In genomic region chr15:74994685-74995084, GRCh38 we compare ENCODE assay signal across 8 cellular contexts. TPM values are rescaled to one million over a fixed set of nuclear protein-coding genes. Genes with fewer than 3 reads are reported as not detected.
DNase-seq lines count a peak whose midpoint lies in the region; ATAC-seq, FAIRE-seq and TF ChIP-seq lines count a peak whose summit lies in the region.

No MANE protein-coding gene starts in this region.

- TF ChIP-seq RAD21 in K562 (CRISPR knock-in tag; conservative IDR thresholded peaks at IDR 0.05 in 1 of 2, IDR thresholded peaks at IDR 0.05 in 1 of 2): no peak

- H3K4me1 ChIP-seq in CD4-positive, CD25-positive, alpha-beta regulatory T cell (ENCODE audit: control insufficient read depth, insufficient read depth, low read length, poor library complexity, severe bottlenecking): peaks cover 14% of the 10 kb centered on the region
- H3K4me1 ChIP-seq in HUES64 (ENCODE audit: insufficient read depth, low read length) (peaks cover 5% of the 10 kb centered on the region), K562 (replicated peaks in 1 of 2; ENCODE audit: control insufficient read depth in 2 of 2, insufficient read depth in 2 of 2, low read length in 2 of 2) (peaks cover 0 to 14% of the 10 kb centered on the region in 2 experiments; a peak in 2 of 5 replicates)

- CTCF ChIA-PET in K562 (lab: Yijun Ruan, JAX; ENCODE audit: low intra/inter-chr PET ratio): no interaction called here

- intact Hi-C loops in K562 (cut with micrococcal nuclease): no loop called here

- peaks cover 14% of the 10 kb centered on the region for H3K27me3 ChIP-seq in CD4-positive, CD25-positive, alpha-beta regulatory T cell (ENCODE audit: control insufficient read depth, insufficient read depth, low read length)
- H3K27me3 ChIP-seq in HUES64 (ENCODE audit: insufficient read depth, low read length) (peaks cover 18% of the 10 kb centered on the region), K562 (ENCODE audit: control insufficient read depth in 2 of 2, insufficient read depth in 2 of 2, low read length in 2 of 2) (peaks cover 13 to 38% of the 10 kb centered on the region in 2 experiments)

- H3K4me3 Mint-ChIP-seq in CD4-positive, CD25-positive, alpha-beta regulatory T cell: peak overlapping the region; percentile 76 to 96 (median 88)
- peak overlapping the region; percentile 77 to 94 (median 83) for H3K4me3 Mint-ChIP-seq in naive thymus-derived CD8-positive, alpha-beta T cell

- FAIRE-seq in K562 (lab: Jason Lieb, UNC): no peak

- ATAC-seq in CD4-positive, CD25-positive, alpha-beta regulatory T cell (ENCODE audit: low read depth in 2 of 2): no peak
- ATAC-seq in K562 (no peak), GM18505 (IDR thresholded peaks at IDR 0.05; ENCODE audit: unreplicated experiment) (no peak), GM19452 (IDR thresholded peaks at IDR 0.05; ENCODE audit: unreplicated experiment) (no peak)
- no peak for ATAC-seq in naive thymus-derived CD8-positive, alpha-beta T cell

- in situ Hi-C loops in K562 (cut with MboI): no loop called here

- no TSS peak for BruUV-seq in K562 (replicated peaks; lab: Mats Ljungman, UMichigan)

- H3K27ac Mint-ChIP-seq in CD4-positive, CD25-positive, alpha-beta regulatory T cell: peak overlapping the region in 1 of 3 donors; percentile 34
- H3K27ac Mint-ChIP-seq in naive thymus-derived CD8-positive, alpha-beta T cell: peak overlapping the region in 3 of 10 donors; percentile 47 to 84 (median 71)

- no peaks in the 10 kb centered on the region for H3K36me3 ChIP-seq in CD4-positive, CD25-positive, alpha-beta regulatory T cell (ENCODE audit: control insufficient read depth, insufficient read depth, low read length)
- H3K36me3 ChIP-seq in HUES64 (ENCODE audit: insufficient read depth, low read length): no peaks in the 10 kb centered on the region
- H3K36me3 ChIP-seq in K562 (ENCODE audit: control insufficient read depth, insufficient read depth, low read length): no peaks in the 10 kb centered on the region

- no peak for TF ChIP-seq EP300 in K562 (IDR thresholded peaks at IDR 0.05; ENCODE audit: low read length)

- H3K9me3 ChIP-seq in CD4-positive, CD25-positive, alpha-beta regulatory T cell (ENCODE audit: control insufficient read depth in 2 of 2, low read length in 2 of 2): no peaks in the 10 kb centered on the region
- H3K9me3 ChIP-seq in HUES64 (ENCODE audit: insufficient read depth, low read depth, low read length): no peaks in the 10 kb centered on the region
- H3K9me3 ChIP-seq in K562 (replicated peaks; ENCODE audit: control insufficient read depth, insufficient read depth, low read depth, low read length): no peaks in the 10 kb centered on the region

- H3K79me2 ChIP-seq in K562 (ENCODE audit: control insufficient read depth, insufficient read depth, low read length): no peaks in the 10 kb centered on the region

- H3K27ac ChIP-seq in CD4-positive, CD25-positive, alpha-beta regulatory T cell (ENCODE audit: insufficient read depth, low read length, poor library complexity, severe bottlenecking): no peak overlapping the region
- H3K27ac ChIP-seq in HUES64 (ENCODE audit: low read depth, low read length): no peak overlapping the region
- no peak overlapping the region for H3K27ac ChIP-seq in K562 (ENCODE audit: extremely low read depth, low read depth, low read length)

- TF ChIP-seq POLR2A in K562 (conservative IDR thresholded peaks at IDR 0.05) (no peak), GM18505 (IDR thresholded peaks at IDR 0.05; ENCODE audit: borderline replicate concordance, extremely low read depth, insufficient read depth, insufficient read length) (no peak)

- peak overlapping the region; percentile 41 for H3K4me3 ChIP-seq in CD4-positive, CD25-positive, alpha-beta regulatory T cell (ENCODE audit: low read depth, low read length)
- H3K4me3 ChIP-seq in HUES64 (ENCODE audit: low read length) (peak overlapping the region; percentile 36; the same call in 1 of the 2 replicates), K562 (no peak overlapping the region)

- peak overlapping the region; percentile 24; the same call in 1 of the 2 replicates for H3K4me2 ChIP-seq in K562 (ENCODE audit: insufficient read depth, low read length)

- H4K20me1 ChIP-seq in K562 (replicated peaks; ENCODE audit: control insufficient read depth, insufficient read depth, low read length): peaks cover 8% of the 10 kb centered on the region

- TF ChIP-seq CTCF in K562 (IDR thresholded peaks at IDR 0.05 in 2 of 3, conservative IDR thresholded peaks at IDR 0.05 in 1 of 3; ENCODE audit: insufficient read depth in 2 of 3, low read depth in 1 of 3, low read length in 3 of 3): no peak

- peaks cover 36% of the 10 kb centered on the region for H3K27me3 Mint-ChIP-seq in CD4-positive, CD25-positive, alpha-beta regulatory T cell
- peaks cover 19 to 37% (median 32%) of the 10 kb centered on the region in 5 donors for H3K27me3 Mint-ChIP-seq in naive thymus-derived CD8-positive, alpha-beta T cell

- H3K9me1 ChIP-seq in K562 (ENCODE audit: control insufficient read depth, insufficient read depth, low read length): peaks cover 2% of the 10 kb centered on the region

- H3K36me3 Mint-ChIP-seq in CD4-positive, CD25-positive, alpha-beta regulatory T cell: no peaks in the 10 kb centered on the region
- H3K36me3 Mint-ChIP-seq in naive thymus-derived CD8-positive, alpha-beta T cell: peaks cover 0 to 5% (median 0%) of the 10 kb centered on the region in 3 donors

- no peak overlapping the region for H3K9ac ChIP-seq in HUES64 (ENCODE audit: low read depth, low read length)
- H3K9ac ChIP-seq in K562 (ENCODE audit: insufficient read depth in 1 of 2, low read depth in 2 of 2, low read length in 2 of 2): no peak overlapping the region; a peak in 1 of 4 replicates

- no peak overlapping the region for H2AFZ ChIP-seq in K562 (ENCODE audit: low read depth, low read length)

- WGBS in HUES64: 54% methylated on average over 5 of the region's 5 CpGs
- WGBS in K562 (ENCODE audit: insufficient coverage, low coverage, missing lambda C conversion rate): 2% methylated on average over 5 of the region's 5 CpGs

- POLR2A ChIA-PET in K562 (lab: Yijun Ruan, JAX): interaction anchor here (0.6 to 1.0 kb wide), 3 partner anchors 10 to 349 kb away, joined by 3 to 5 read pairs (median 3); no protein-coding TSS in a partner anchor
- POLR2A ChIA-PET in naive thymus-derived CD8-positive, alpha-beta T cell (lab: Charles Lee): interaction anchor here (0.5 to 1.0 kb wide), 2 partner anchors 12 to 29 kb away, joined by 3 to 4 read pairs; partner anchors contain the start of gene PPCDC

- peaks cover 0 to 5% (median 0%) of the 10 kb centered on the region in 7 donors for H3K9me3 Mint-ChIP-seq in CD4-positive, CD25-positive, alpha-beta regulatory T cell
- H3K9me3 Mint-ChIP-seq in naive thymus-derived CD8-positive, alpha-beta T cell: peaks cover 0 to 11% (median 0%) of the 10 kb centered on the region in 9 donors

- DNase-seq in CD4-positive, CD25-positive, alpha-beta regulatory T cell: no peak
- no peak for DNase-seq in K562 (ENCODE audit: extremely low read depth in 1 of 4, low spot score in 3 of 4)
- no peak for DNase-seq in naive thymus-derived CD8-positive, alpha-beta T cell
- no peak for DNase-seq in ecto neural progenitor cell (ENCODE audit: low spot score)
- DNase-seq in NCI-H524 (lab: John Stamatoyannopoulos, UW): no peak

- H3K4me1 Mint-ChIP-seq in CD4-positive, CD25-positive, alpha-beta regulatory T cell: peaks cover 0 to 23% (median 11%) of the 10 kb centered on the region in 4 donors
- H3K4me1 Mint-ChIP-seq in naive thymus-derived CD8-positive, alpha-beta T cell: peaks cover 15 to 18% (median 17%) of the 10 kb centered on the region in 4 donors

RNA-seq across cellular contexts. Expression of gene SCAMP5, which starts 0.7 kb away (rescaled TPM):
- 1.3 TPM for total RNA-seq in CD4-positive, CD25-positive, alpha-beta regulatory T cell
- polyA plus RNA-seq in CD4-positive, CD25-positive, alpha-beta regulatory T cell: under 1 TPM in 2 of 4 donors, not detected in 2; 0.20 to 0.25 TPM
- polyA plus RNA-seq in HUES64 (2013, experiment 1 of 2): 25.0 TPM
- 29.3 TPM for polyA plus RNA-seq in HUES64 (2013, experiment 2 of 2)
- not detected in 2 replicates for total RNA-seq in K562 (2011; cell fraction: chromatin; rRNA removed; ENCODE audit: low replicate concordance)
- 0.33 TPM in 1 of 2 replicates, not detected in the other for total RNA-seq in K562 (2011; cell fraction: nucleolus; rRNA removed)
- total RNA-seq in K562 (2011; cell fraction: nucleoplasm; rRNA removed): not detected in 2 replicates
- not detected in 2 replicates for total RNA-seq in K562 (2014; rRNA removed)
- not detected in 2 replicates for total RNA-seq in K562 (2014; rRNA removed; fragmentation: Illumina TruSeq; extraction: Trizol)
- 0.08 and 0.11 TPM in 2 replicates for total RNA-seq in K562 (2015; rRNA removed; fragmentation: Illumina TruSeq; extraction: Trizol)
- 0.27 and 0.31 TPM in 2 replicates for total RNA-seq in K562 (2021)
- 0.24 and 0.29 TPM in 2 replicates for polyA plus RNA-seq in K562 (2011; rRNA removed)
- 0.15 and 0.18 TPM in 2 replicates for polyA plus RNA-seq in K562 (2011; cell fraction: cytosol; rRNA removed)
- polyA plus RNA-seq in K562 (2011; cell fraction: nucleus; rRNA removed): 0.14 and 0.15 TPM in 2 replicates
- 0.14 and 0.21 TPM in 2 replicates for polyA plus RNA-seq in K562 (2012)
- polyA plus RNA-seq in K562 (2014; fragmentation: Illumina TruSeq; extraction: Trizol): 0.09 and 0.15 TPM in 2 replicates
- not detected for polyA plus RNA-seq in K562 (2014; fragmentation: Nextera tagmentation; extraction: Ambion mirVana)
- polyA plus RNA-seq in K562 (2014; rRNA removed): not detected in 2 replicates
- polyA minus RNA-seq in K562 (2011; rRNA and poly(A)+ RNA removed): 0.11 and 0.42 TPM in 2 replicates
- not detected in 2 replicates for polyA minus RNA-seq in K562 (2011; cell fraction: cytosol; rRNA and poly(A)+ RNA removed)
- polyA minus RNA-seq in K562 (2011; cell fraction: nucleus; rRNA and poly(A)+ RNA removed): not detected in 2 replicates
- total RNA-seq in naive thymus-derived CD8-positive, alpha-beta T cell: under 1 TPM; 0.23 to 0.36 TPM
- polyA plus RNA-seq in naive thymus-derived CD8-positive, alpha-beta T cell: under 1 TPM in 2 of 3 donors, not detected in 1; 0.09 to 0.19 TPM

RNA-seq across cellular contexts. Expression of gene PPCDC, which starts 28.7 kb away (rescaled TPM):
- total RNA-seq in CD4-positive, CD25-positive, alpha-beta regulatory T cell: 11.0 TPM
- 10 to 100 TPM; 12.3 to 15.5 (median 12.8) TPM for polyA plus RNA-seq in CD4-positive, CD25-positive, alpha-beta regulatory T cell
- polyA plus RNA-seq in HUES64 (2013, experiment 1 of 2): 12.9 TPM
- 13.6 TPM for polyA plus RNA-seq in HUES64 (2013, experiment 2 of 2)
- total RNA-seq in K562 (2011; cell fraction: chromatin; rRNA removed; ENCODE audit: low replicate concordance): 20.0 and 54.1 TPM in 2 replicates
- total RNA-seq in K562 (2011; cell fraction: nucleolus; rRNA removed): 31.7 TPM in 2 replicates
- 24.1 and 30.8 TPM in 2 replicates for total RNA-seq in K562 (2011; cell fraction: nucleoplasm; rRNA removed)
- 16.3 and 17.1 TPM in 2 replicates for total RNA-seq in K562 (2014; rRNA removed)
- total RNA-seq in K562 (2014; rRNA removed; fragmentation: Illumina TruSeq; extraction: Trizol): 6.4 and 10.9 TPM in 2 replicates
- 9.7 and 13.5 TPM in 2 replicates for total RNA-seq in K562 (2015; rRNA removed; fragmentation: Illumina TruSeq; extraction: Trizol)
- 15.2 and 16.7 TPM in 2 replicates for total RNA-seq in K562 (2021)
- polyA plus RNA-seq in K562 (2011; rRNA removed): 16.7 and 17.9 TPM in 2 replicates
- 26.9 and 55.6 TPM in 2 replicates for polyA plus RNA-seq in K562 (2011; cell fraction: cytosol; rRNA removed)
- polyA plus RNA-seq in K562 (2011; cell fraction: nucleus; rRNA removed): 22.7 and 31.8 TPM in 2 replicates
- 11.4 and 15.7 TPM in 2 replicates for polyA plus RNA-seq in K562 (2012)
- polyA plus RNA-seq in K562 (2014; fragmentation: Illumina TruSeq; extraction: Trizol): 21.7 and 24.9 TPM in 2 replicates
- polyA plus RNA-seq in K562 (2014; fragmentation: Nextera tagmentation; extraction: Ambion mirVana): 10 to 100 TPM; 50.0 to 53.6 TPM
- polyA plus RNA-seq in K562 (2014; rRNA removed): 34.8 and 41.6 TPM in 2 replicates
- 6.7 and 7.8 TPM in 2 replicates for polyA minus RNA-seq in K562 (2011; rRNA and poly(A)+ RNA removed)
- 6.4 and 9.0 TPM in 2 replicates for polyA minus RNA-seq in K562 (2011; cell fraction: cytosol; rRNA and poly(A)+ RNA removed)
- polyA minus RNA-seq in K562 (2011; cell fraction: nucleus; rRNA and poly(A)+ RNA removed): 12.3 and 15.2 TPM in 2 replicates
- 10 to 100 TPM; 13.4 to 15.7 TPM for total RNA-seq in naive thymus-derived CD8-positive, alpha-beta T cell
- polyA plus RNA-seq in naive thymus-derived CD8-positive, alpha-beta T cell: 10 to 100 TPM; 12.0 to 16.7 (median 13.0) TPM

RNA-seq across cellular contexts. Expression of gene RPP25, which starts 38.1 kb away (rescaled TPM):
- 0.54 TPM for total RNA-seq in CD4-positive, CD25-positive, alpha-beta regulatory T cell
- 1 to 10 TPM; 1.6 to 4.6 (median 2.8) TPM for polyA plus RNA-seq in CD4-positive, CD25-positive, alpha-beta regulatory T cell
- 10.2 TPM for polyA plus RNA-seq in HUES64 (2013, experiment 1 of 2)
- polyA plus RNA-seq in HUES64 (2013, experiment 2 of 2): 11.5 TPM
- total RNA-seq in K562 (2011; cell fraction: chromatin; rRNA removed; ENCODE audit: low replicate concordance): 1.1 and 3.4 TPM in 2 replicates
- total RNA-seq in K562 (2011; cell fraction: nucleolus; rRNA removed): 4.1 and 5.0 TPM in 2 replicates
- total RNA-seq in K562 (2011; cell fraction: nucleoplasm; rRNA removed): 2.4 and 3.1 TPM in 2 replicates
- total RNA-seq in K562 (2014; rRNA removed): 12.3 and 15.4 TPM in 2 replicates
- total RNA-seq in K562 (2014; rRNA removed; fragmentation: Illumina TruSeq; extraction: Trizol): 5.4 and 5.6 TPM in 2 replicates
- 4.7 and 4.9 TPM in 2 replicates for total RNA-seq in K562 (2015; rRNA removed; fragmentation: Illumina TruSeq; extraction: Trizol)
- total RNA-seq in K562 (2021): 11.0 and 12.0 TPM in 2 replicates
- 1.9 and 4.1 TPM in 2 replicates for polyA plus RNA-seq in K562 (2011; rRNA removed)
- 4.8 and 7.0 TPM in 2 replicates for polyA plus RNA-seq in K562 (2011; cell fraction: cytosol; rRNA removed)
- 2.3 and 3.2 TPM in 2 replicates for polyA plus RNA-seq in K562 (2011; cell fraction: nucleus; rRNA removed)
- polyA plus RNA-seq in K562 (2012): 4.4 and 9.2 TPM in 2 replicates
- polyA plus RNA-seq in K562 (2014; fragmentation: Illumina TruSeq; extraction: Trizol): 6.0 and 6.2 TPM in 2 replicates
- polyA plus RNA-seq in K562 (2014; fragmentation: Nextera tagmentation; extraction: Ambion mirVana): 1 to 10 TPM; 1.1 to 1.3 TPM
- 6.9 and 7.5 TPM in 2 replicates for polyA plus RNA-seq in K562 (2014; rRNA removed)
- 1.8 and 2.4 TPM in 2 replicates for polyA minus RNA-seq in K562 (2011; rRNA and poly(A)+ RNA removed)
- polyA minus RNA-seq in K562 (2011; cell fraction: cytosol; rRNA and poly(A)+ RNA removed): 2.7 and 5.1 TPM in 2 replicates
- 2.0 and 4.3 TPM in 2 replicates for polyA minus RNA-seq in K562 (2011; cell fraction: nucleus; rRNA and poly(A)+ RNA removed)
- 1 to 10 TPM; 3.8 to 4.1 TPM for total RNA-seq in naive thymus-derived CD8-positive, alpha-beta T cell
- 1 to 10 TPM; 2.8 to 4.3 (median 4.2) TPM for polyA plus RNA-seq in naive thymus-derived CD8-positive, alpha-beta T cell

RNA-seq across cellular contexts. Expression of gene COX5A, which starts 56.8 kb away (rescaled TPM):
- 91.8 TPM for total RNA-seq in CD4-positive, CD25-positive, alpha-beta regulatory T cell
- 100 to 1,000 TPM; 383 to 512 (median 449) TPM for polyA plus RNA-seq in CD4-positive, CD25-positive, alpha-beta regulatory T cell
- 327 TPM for polyA plus RNA-seq in HUES64 (2013, experiment 1 of 2)
- polyA plus RNA-seq in HUES64 (2013, experiment 2 of 2): 346 TPM
- 32.1 and 48.6 TPM in 2 replicates for total RNA-seq in K562 (2011; cell fraction: chromatin; rRNA removed; ENCODE audit: low replicate concordance)
- total RNA-seq in K562 (2011; cell fraction: nucleolus; rRNA removed): 31.2 and 36.9 TPM in 2 replicates
- total RNA-seq in K562 (2011; cell fraction: nucleoplasm; rRNA removed): 54.6 and 80.4 TPM in 2 replicates
- 182 and 196 TPM in 2 replicates for total RNA-seq in K562 (2014; rRNA removed)
- 427 and 480 TPM in 2 replicates for total RNA-seq in K562 (2014; rRNA removed; fragmentation: Illumina TruSeq; extraction: Trizol)
- 371 and 389 TPM in 2 replicates for total RNA-seq in K562 (2015; rRNA removed; fragmentation: Illumina TruSeq; extraction: Trizol)
- 476 and 490 TPM in 2 replicates for total RNA-seq in K562 (2021)
- 245 and 357 TPM in 2 replicates for polyA plus RNA-seq in K562 (2011; rRNA removed)
- polyA plus RNA-seq in K562 (2011; cell fraction: cytosol; rRNA removed): 349 and 400 TPM in 2 replicates
- 157 and 270 TPM in 2 replicates for polyA plus RNA-seq in K562 (2011; cell fraction: nucleus; rRNA removed)
- polyA plus RNA-seq in K562 (2012): 668 and 675 TPM in 2 replicates
- 553 and 569 TPM in 2 replicates for polyA plus RNA-seq in K562 (2014; fragmentation: Illumina TruSeq; extraction: Trizol)
- polyA plus RNA-seq in K562 (2014; fragmentation: Nextera tagmentation; extraction: Ambion mirVana): 100 to 1,000 TPM in 1 of 2 experiments, 10 to 100 TPM in 1; 86.8 to 116 TPM
- 419 and 568 TPM in 2 replicates for polyA plus RNA-seq in K562 (2014; rRNA removed)
- 90.7 and 143 TPM in 2 replicates for polyA minus RNA-seq in K562 (2011; rRNA and poly(A)+ RNA removed)
- polyA minus RNA-seq in K562 (2011; cell fraction: cytosol; rRNA and poly(A)+ RNA removed): 143 and 157 TPM in 2 replicates
- polyA minus RNA-seq in K562 (2011; cell fraction: nucleus; rRNA and poly(A)+ RNA removed): 12.9 and 34.8 TPM in 2 replicates
- 10 to 100 TPM; 60.0 to 66.0 TPM for total RNA-seq in naive thymus-derived CD8-positive, alpha-beta T cell
- 100 to 1,000 TPM; 268 to 362 (median 276) TPM for polyA plus RNA-seq in naive thymus-derived CD8-positive, alpha-beta T cell
